Comparison of ENCODE assay signal across 12 cellular contexts in genomic region chr19:23799321-23799720, GRCh38. TPM values are rescaled to one million over a fixed set of nuclear protein-coding genes. Genes with fewer than 3 reads are reported as not detected.
DNase-seq lines count a peak whose midpoint lies in the region; ATAC-seq and TF ChIP-seq lines count a peak whose summit lies in the region.
"Had no signal": no experiment of that assay in that cellular context is flagged by ENCODE, and none has a peak within 500 bp of the region (broad histone marks: within the 10 kb centered on the region; RNA-seq: fewer than 3 reads in every experiment).

No MANE protein-coding gene starts in this region.

- TF ChIP-seq CTCF in OCI-LY1 (IDR thresholded peaks at IDR 0.05; ENCODE audit: low read length) = no peak

- peak overlapping the region; percentile 28 for H3K4me3 ChIP-seq in OCI-LY1 (ENCODE audit: low read depth, low read length, poor library complexity, severe bottlenecking)
- H3K4me3 ChIP-seq: PC-9, thyroid gland had no signal

- peaks cover 31% of the 10 kb centered on the region for H3K4me1 ChIP-seq in OCI-LY1 (ENCODE audit: insufficient read depth, low read length, severe bottlenecking)
- H3K4me1 ChIP-seq: thyroid gland had no signal

- CTCF ChIA-PET in activated naive CD4-positive, alpha-beta T cell treated with anti-CD3 and anti-CD28 coated beads for 36 hours (lab: Charles Lee) = no interaction called here

- H3K4me3 Mint-ChIP-seq in activated naive CD4-positive, alpha-beta T cell treated with anti-CD3 and anti-CD28 coated beads for 36 hours = peak overlapping the region; percentile 68
- peak overlapping the region; percentile 45 to 66 for H3K4me3 Mint-ChIP-seq in stimulated activated naive B cell treated with anti-CD40 and anti-IgM and Interleukin-4, amounts not matched to agents 10 μg/mL and 1 μg/mL and 100 μg/mL, for 72 hours

- H3K9me3 ChIP-seq in OCI-LY1 (ENCODE audit: low read length) = peaks cover 3% of the 10 kb centered on the region; the same call in 1 of the 2 replicates
- H3K9me3 ChIP-seq: thyroid gland had no signal

- peaks cover 21% of the 10 kb centered on the region for H3K4me1 Mint-ChIP-seq in activated naive CD4-positive, alpha-beta T cell treated with anti-CD3 and anti-CD28 coated beads for 36 hours (ENCODE audit: low read depth)
- H3K4me1 Mint-ChIP-seq in stimulated activated naive B cell treated with anti-CD40 and anti-IgM and Interleukin-4, amounts not matched to agents 10 μg/mL and 1 μg/mL and 100 μg/mL, for 72 hours = peaks cover 10 to 31% of the 10 kb centered on the region in 2 donors

- no peaks in the 10 kb centered on the region for H3K27me3 Mint-ChIP-seq in activated naive CD4-positive, alpha-beta T cell treated with anti-CD3 and anti-CD28 coated beads for 36 hours (ENCODE audit: low read depth)
- H3K27me3 Mint-ChIP-seq in stimulated activated naive B cell treated with anti-CD40 and anti-IgM and Interleukin-4, amounts not matched to agents 10 μg/mL and 1 μg/mL and 100 μg/mL, for 72 hours = no peaks in the 10 kb centered on the region

- peaks cover 11% of the 10 kb centered on the region for H3K36me3 Mint-ChIP-seq in activated naive CD4-positive, alpha-beta T cell treated with anti-CD3 and anti-CD28 coated beads for 36 hours (ENCODE audit: low read depth)
- peaks cover 0 to 4% of the 10 kb centered on the region in 2 donors for H3K36me3 Mint-ChIP-seq in stimulated activated naive B cell treated with anti-CD40 and anti-IgM and Interleukin-4, amounts not matched to agents 10 μg/mL and 1 μg/mL and 100 μg/mL, for 72 hours

- no peak for DNase-seq in left ventricle myocardium superior
- no peak for DNase-seq in Right ventricle myocardium inferior (ENCODE audit: missing footprints)
- DNase-seq in activated naive CD4-positive, alpha-beta T cell treated with anti-CD3 and anti-CD28 coated beads for 36 hours = peak; percentile 53
- DNase-seq in stimulated activated naive B cell treated with anti-CD40 and anti-IgM and Interleukin-4, amounts not matched to agents 10 μg/mL and 1 μg/mL and 100 μg/mL, for 72 hours = peak; percentile 4
- no peak for DNase-seq in nucleus accumbens (lab: John Stamatoyannopoulos, UW)
- DNase-seq in D341Med (ENCODE audit: low spot score) = no peak
- DNase-seq: dermis blood vessel endothelial cell, H7, PC-9, thyroid gland had no signal

- intact Hi-C loops in left ventricle myocardium superior (cut with micrococcal nuclease) (no loop called here), Right ventricle myocardium inferior (cut with DNase I) (no loop called here)
- intact Hi-C loops in activated naive CD4-positive, alpha-beta T cell treated with anti-CD3 and anti-CD28 coated beads for 36 hours (cut with micrococcal nuclease) = loop anchor here (2.0 kb wide), 2 partner anchors 29 to 41 kb away; partner anchors contain the start of gene ZNF681

- peaks cover 16% of the 10 kb centered on the region for H3K9me3 Mint-ChIP-seq in activated naive CD4-positive, alpha-beta T cell treated with anti-CD3 and anti-CD28 coated beads for 36 hours
- H3K9me3 Mint-ChIP-seq in stimulated activated naive B cell treated with anti-CD40 and anti-IgM and Interleukin-4, amounts not matched to agents 10 μg/mL and 1 μg/mL and 100 μg/mL, for 72 hours = peaks cover 0 to 4% of the 10 kb centered on the region in 2 donors

- no peaks in the 10 kb centered on the region for H4K20me1 ChIP-seq in OCI-LY1 (ENCODE audit: insufficient read depth, low read length)

- H3K4me2 ChIP-seq in OCI-LY1 (ENCODE audit: low read length) = peak overlapping the region; percentile 70
- H3K4me2 ChIP-seq: PC-9 had no signal

- no peaks in the 10 kb centered on the region for H3F3A ChIP-seq in OCI-LY1 (ENCODE audit: insufficient read depth, low read length)

- no peak overlapping the region for H2AFZ ChIP-seq in OCI-LY1 (ENCODE audit: low read length)
- H2AFZ ChIP-seq: PC-9 had no signal

- ATAC-seq in left ventricle myocardium superior (peak; percentile 70), Right ventricle myocardium inferior (no peak), GM21381 (IDR thresholded peaks at IDR 0.05; ENCODE audit: unreplicated experiment) (no peak)
- peak; percentile 85 to 89 for ATAC-seq in stimulated activated naive B cell treated with anti-CD40 and anti-IgM and Interleukin-4, amounts not matched to agents 10 μg/mL and 1 μg/mL and 100 μg/mL, for 72 hours (replicated peaks)

- no peak overlapping the region for H3K9ac ChIP-seq in OCI-LY1 (ENCODE audit: low read length)

- H3K9me2 ChIP-seq in OCI-LY1 (ENCODE audit: low read depth, low read length) = no peaks in the 10 kb centered on the region

- peaks cover 23% of the 10 kb centered on the region for H3K79me2 ChIP-seq in OCI-LY1 (ENCODE audit: insufficient read depth, low read length)

- no peaks in the 10 kb centered on the region for H3K27me3 ChIP-seq in OCI-LY1 (ENCODE audit: insufficient read depth, low read length)
- H3K27me3 ChIP-seq: thyroid gland had no signal

- H3K36me3 ChIP-seq in OCI-LY1 (ENCODE audit: insufficient read depth, low read length) = peaks cover 6% of the 10 kb centered on the region
- H3K36me3 ChIP-seq: thyroid gland had no signal

- H3K27ac ChIP-seq in OCI-LY1 (ENCODE audit: low read depth, low read length, poor library complexity, severe bottlenecking) = peak overlapping the region; percentile 74
- H3K27ac ChIP-seq: PC-9, thyroid gland had no signal

- H3K27ac Mint-ChIP-seq in activated naive CD4-positive, alpha-beta T cell treated with anti-CD3 and anti-CD28 coated beads for 36 hours = peak overlapping the region; percentile 60
- H3K27ac Mint-ChIP-seq in stimulated activated naive B cell treated with anti-CD40 and anti-IgM and Interleukin-4, amounts not matched to agents 10 μg/mL and 1 μg/mL and 100 μg/mL, for 72 hours = no peak overlapping the region

RNA-seq across cellular contexts. Expression of gene ZNF681, which starts 40.6 kb away (rescaled TPM):
- total RNA-seq in left ventricle myocardium superior = 0.30 TPM
- total RNA-seq in Right ventricle myocardium inferior = 0.22 TPM
- total RNA-seq in activated naive CD4-positive, alpha-beta T cell treated with anti-CD3 and anti-CD28 coated beads for 36 hours = 1 to 10 TPM; 3.1 to 5.1 TPM

Comparison
In these comparisons a context has a peak if more than half of its experiments do, and no peak if none do; other contexts are left out.
1. ATAC-seq: peak in left ventricle myocardium superior (single experiment) and stimulated activated naive B cell treated with anti-CD40 and anti-IgM and Interleukin-4, amounts not matched to agents 10 μg/mL and 1 μg/mL and 100 μg/mL, for 72 hours (2 of 2); none in Right ventricle myocardium inferior (single experiment) and GM21381 (single experiment).
2. DNase-seq: peak in activated naive CD4-positive, alpha-beta T cell treated with anti-CD3 and anti-CD28 coated beads for 36 hours (single experiment) and stimulated activated naive B cell treated with anti-CD40 and anti-IgM and Interleukin-4, amounts not matched to agents 10 μg/mL and 1 μg/mL and 100 μg/mL, for 72 hours (single experiment); none in left ventricle myocardium superior (single experiment), Right ventricle myocardium inferior (single experiment), nucleus accumbens (0 of 56) and D341Med (single experiment).